10 cellular contexts compared by ENCODE assay signal in the genomic region with DNA sequence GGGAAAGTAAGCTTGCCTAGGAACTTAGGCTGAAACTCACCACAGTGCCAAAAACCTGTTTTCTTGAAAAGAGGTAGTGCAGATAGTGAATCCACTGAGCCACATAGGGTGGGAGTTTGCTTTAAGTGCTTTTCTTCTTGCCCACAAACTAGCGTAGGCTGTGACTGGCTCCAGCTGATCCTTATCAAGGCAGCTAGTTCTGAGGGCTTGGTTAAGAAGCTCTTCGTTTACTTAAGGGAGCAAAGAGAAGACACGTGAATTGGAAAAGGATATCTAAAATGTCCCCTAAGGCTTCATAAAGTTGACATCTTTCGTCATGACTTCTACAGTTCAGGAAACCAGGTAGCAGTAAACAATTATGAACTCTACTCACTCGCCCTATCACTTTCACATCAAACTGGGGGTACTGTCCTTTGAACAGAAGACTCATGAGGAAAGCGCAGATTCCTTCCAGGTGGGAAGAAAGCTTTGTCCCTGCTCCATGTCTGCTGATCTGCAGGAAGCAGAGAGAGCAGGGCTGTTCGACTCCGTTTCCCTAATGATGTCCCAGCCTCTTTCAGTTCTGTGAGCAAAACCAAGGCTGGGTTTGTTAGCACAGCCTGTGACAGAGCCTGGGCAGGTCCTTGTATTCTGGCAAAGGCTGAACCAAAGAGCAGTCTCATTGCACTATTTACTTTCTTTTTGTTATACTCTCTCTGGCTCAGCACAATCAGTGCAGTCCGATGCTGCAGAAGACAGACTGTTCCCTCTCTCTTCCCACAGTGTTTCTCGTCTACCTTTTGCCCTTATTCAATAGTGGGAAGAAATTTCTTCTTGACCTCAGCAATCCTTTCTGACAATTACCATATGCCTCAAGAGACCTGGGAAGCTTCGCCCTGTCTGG.
A peak's percentile ranks its signal among the peaks of the same experiment; 100 is the strongest.
DNase-seq lines count a peak whose midpoint lies in the region; ATAC-seq and TF ChIP-seq lines count a peak whose summit lies in the region.
"Had no signal": no experiment of that assay in that cellular context is flagged by ENCODE, and none has a peak within 500 bp of the region (broad histone marks: within the 10 kb centered on the region; RNA-seq: fewer than 3 reads in every experiment).

No MANE protein-coding gene starts in this region.

- no peak for TF ChIP-seq CTCF in vagina (IDR thresholded peaks at IDR 0.05)
- TF ChIP-seq CTCF in progenitor cell of endocrine pancreas (IDR thresholded peaks at IDR 0.05; ENCODE audit: unreplicated experiment), result no peak

- ATAC-seq in left colon (peak; percentile 81), GM19395 (IDR thresholded peaks at IDR 0.05; ENCODE audit: unreplicated experiment) (no peak)

- no peaks in the 10 kb centered on the region for H3K9me3 ChIP-seq in vagina

- H3K27me3 Mint-ChIP-seq in activated CD4-positive, alpha-beta memory T cell treated with anti-CD3 and anti-CD28 coated beads for 36 hours, result peaks cover 4% of the 10 kb centered on the region
- peaks cover 28% of the 10 kb centered on the region for H3K27me3 Mint-ChIP-seq in progenitor cell of endocrine pancreas

- CTCF ChIA-PET in activated CD4-positive, alpha-beta memory T cell treated with anti-CD3 and anti-CD28 coated beads for 36 hours (lab: Charles Lee), result interaction anchor here (0.6 to 2.4 kb wide), 11 partner anchors 9 to 772 kb away, joined by 3 to 23 read pairs (median 3); a partner anchor contains a TSS

- H3K27ac ChIP-seq in vagina, result no peak overlapping the region

- peak overlapping the region; percentile 21 to 26 for H3K4me3 ChIP-seq in vagina

- POLR2A ChIA-PET in activated CD4-positive, alpha-beta memory T cell treated with anti-CD3 and anti-CD28 coated beads for 36 hours (lab: Charles Lee), result no interaction called here

- H3K9me3 Mint-ChIP-seq in activated CD4-positive, alpha-beta memory T cell treated with anti-CD3 and anti-CD28 coated beads for 36 hours, result no peaks in the 10 kb centered on the region
- H3K9me3 Mint-ChIP-seq in progenitor cell of endocrine pancreas (ENCODE audit: low read depth), result no peaks in the 10 kb centered on the region

- intact Hi-C loops in activated CD4-positive, alpha-beta memory T cell treated with anti-CD3 and anti-CD28 coated beads for 36 hours (cut with micrococcal nuclease), result loop anchor here (10.0 kb wide), 1 partner anchor 779 kb away; no protein-coding TSS in a partner anchor
- intact Hi-C loops in left colon (cut with DNase I, micrococcal nuclease), result no loop called here
- intact Hi-C loops in vagina (cut with DNase I), result loop anchor here (10.0 kb wide), 1 partner anchor 479 kb away; no protein-coding TSS in a partner anchor

- no peak overlapping the region for H3K27ac Mint-ChIP-seq in activated CD4-positive, alpha-beta memory T cell treated with anti-CD3 and anti-CD28 coated beads for 36 hours
- no peak overlapping the region for H3K27ac Mint-ChIP-seq in progenitor cell of endocrine pancreas

- DNase-seq in stimulated activated CD4-positive, alpha-beta T cell treated with anti-CD3 and anti-CD28 coated beads, Interleukin-15, amount 100 ng/mL, for 48 hours (ENCODE audit: low read depth in 2 of 2), result peak; percentile 16 to 25
- no peak for DNase-seq in stimulated activated CD4-positive, alpha-beta T cell treated with anti-CD3 and anti-CD28 coated beads, Interleukin-12 subunit alpha, Interleukin-12 subunit beta, amount 100 ng/mL, for 4 hours
- DNase-seq in activated CD4-positive, alpha-beta memory T cell treated with anti-CD3 and anti-CD28 coated beads for 36 hours, result peak; percentile 45
- DNase-seq in left colon, result peak; percentile 37 to 59
- DNase-seq in vagina (ENCODE audit: extremely low spot score in 2 of 2), result no peak
- no peak for DNase-seq in progenitor cell of endocrine pancreas (ENCODE audit: low spot score, unreplicated experiment)
- DNase-seq in amniotic stem cell (lab: John Stamatoyannopoulos, UW), result no peak
- DNase-seq: activated effector memory CD4-positive, alpha-beta T cell treated with Interleukin-2 at 50 U/mL for 16 hours; NCI-H446 had no signal

- H3K4me3 Mint-ChIP-seq in activated CD4-positive, alpha-beta memory T cell treated with anti-CD3 and anti-CD28 coated beads for 36 hours, result peak overlapping the region; percentile 53
- no peak overlapping the region for H3K4me3 Mint-ChIP-seq in progenitor cell of endocrine pancreas (ENCODE audit: low read depth)

- peaks cover 15% of the 10 kb centered on the region for H3K4me1 ChIP-seq in vagina

- no peak for TF ChIP-seq POLR2A in vagina (IDR thresholded peaks at IDR 0.05)

- H3K4me1 Mint-ChIP-seq in activated CD4-positive, alpha-beta memory T cell treated with anti-CD3 and anti-CD28 coated beads for 36 hours (ENCODE audit: low read depth), result peaks cover 24% of the 10 kb centered on the region
- peaks cover 14% of the 10 kb centered on the region for H3K4me1 Mint-ChIP-seq in progenitor cell of endocrine pancreas (ENCODE audit: low read depth)

- H3K36me3 Mint-ChIP-seq in activated CD4-positive, alpha-beta memory T cell treated with anti-CD3 and anti-CD28 coated beads for 36 hours, result no peaks in the 10 kb centered on the region
- no peaks in the 10 kb centered on the region for H3K36me3 Mint-ChIP-seq in progenitor cell of endocrine pancreas (ENCODE audit: insufficient read depth)

- no peaks in the 10 kb centered on the region for H3K27me3 ChIP-seq in vagina

- H3K36me3 ChIP-seq in vagina, result no peaks in the 10 kb centered on the region

Comparison
In these comparisons a context has a peak if more than half of its experiments do, and no peak if none do; other contexts are left out.
1. DNase-seq: peak in stimulated activated CD4-positive, alpha-beta T cell treated with anti-CD3 and anti-CD28 coated beads, Interleukin-15, amount 100 ng/mL, for 48 hours (2 of 2), activated CD4-positive, alpha-beta memory T cell treated with anti-CD3 and anti-CD28 coated beads for 36 hours (single experiment) and left colon (2 of 2); none in stimulated activated CD4-positive, alpha-beta T cell treated with anti-CD3 and anti-CD28 coated beads, Interleukin-12 subunit alpha, Interleukin-12 subunit beta, amount 100 ng/mL, for 4 hours (single experiment), vagina (0 of 2), progenitor cell of endocrine pancreas (single experiment) and amniotic stem cell (single experiment).
2. intact Hi-C loops: an anchor here in activated CD4-positive, alpha-beta memory T cell treated with anti-CD3 and anti-CD28 coated beads for 36 hours (10.0 kb wide) and vagina (10.0 kb wide); none called in left colon.